Comparison of ENCODE assay signal across 8 cellular contexts in the genomic region with DNA sequence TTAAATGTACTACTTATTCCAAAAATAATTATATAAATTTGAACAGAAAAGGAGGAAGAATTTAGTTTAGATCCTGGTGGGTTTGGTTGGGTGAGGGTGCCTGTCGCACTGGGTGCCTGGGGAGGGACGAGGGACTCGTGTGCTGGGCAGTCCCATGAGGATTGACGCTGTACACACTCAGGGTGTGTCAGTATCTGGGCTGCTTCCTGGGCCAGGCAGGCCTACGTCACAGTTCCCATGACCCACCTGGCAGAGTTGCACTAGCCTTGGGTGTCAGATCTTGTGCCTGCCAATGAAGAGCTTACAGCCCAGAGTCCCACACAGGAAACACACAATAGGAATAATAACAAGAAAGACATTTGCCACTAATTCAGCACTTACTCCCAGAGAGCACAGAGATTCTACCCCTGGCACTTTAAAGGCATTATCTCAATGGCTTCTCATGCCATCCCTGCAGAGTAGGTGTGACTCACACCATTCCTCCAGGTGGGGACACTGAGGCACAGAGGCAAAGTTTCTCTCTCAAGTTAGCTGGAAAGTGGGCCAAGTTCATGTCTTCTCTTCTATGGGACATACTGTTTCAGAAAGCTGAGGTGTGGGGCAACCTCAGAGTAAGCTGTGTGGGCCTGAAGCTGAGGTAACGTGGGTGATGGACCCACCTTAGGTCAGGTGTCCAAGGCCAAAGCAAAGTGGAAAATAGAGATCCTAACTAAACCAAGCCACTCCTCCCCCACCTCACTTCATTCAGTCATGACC. TPM values are rescaled to one million over a fixed set of nuclear protein-coding genes. Genes with fewer than 3 reads are reported as not detected.
A peak's percentile ranks its signal among the peaks of the same experiment; 100 is the strongest.
DNase-seq lines count a peak whose midpoint lies in the region; ATAC-seq, FAIRE-seq and TF ChIP-seq lines count a peak whose summit lies in the region.

No MANE protein-coding gene starts in this region.

- peak overlapping the region; percentile 16 to 77 (median 40) for H3K4me3 Mint-ChIP-seq in IgD-negative memory B cell
- H3K4me3 Mint-ChIP-seq in activated naive CD8-positive, alpha-beta T cell treated with anti-CD3 and anti-CD28 coated beads, Interleukin-2, amount 10 ng/mL, durations not matched to agents 7 days and 5 days = peak overlapping the region; percentile 64

- peak overlapping the region in 2 of 3 donors; percentile 94 to 97 for H3K27ac Mint-ChIP-seq in IgD-negative memory B cell
- peak overlapping the region; percentile 93 for H3K27ac Mint-ChIP-seq in activated naive CD8-positive, alpha-beta T cell treated with anti-CD3 and anti-CD28 coated beads, Interleukin-2, amount 10 ng/mL, durations not matched to agents 7 days and 5 days

- H3K9me3 Mint-ChIP-seq in IgD-negative memory B cell = no peaks in the 10 kb centered on the region
- no peaks in the 10 kb centered on the region for H3K9me3 Mint-ChIP-seq in activated naive CD8-positive, alpha-beta T cell treated with anti-CD3 and anti-CD28 coated beads, Interleukin-2, amount 10 ng/mL, durations not matched to agents 7 days and 5 days

- peak; percentile 40 for ATAC-seq in activated naive CD8-positive, alpha-beta T cell treated with anti-CD3 and anti-CD28 coated beads, Interleukin-2, amount 10 ng/mL, durations not matched to agents 7 days and 5 days (ENCODE audit: low read depth)

- peak; percentile 82 for FAIRE-seq in keratinocyte (lab: Jason Lieb, UNC)

- no peaks in the 10 kb centered on the region for H3K9me3 ChIP-seq in keratinocyte (ENCODE audit: control insufficient read depth, low read depth, low read length)
- H3K9me3 ChIP-seq in subcutaneous abdominal adipose tissue (ENCODE audit: control insufficient read depth in 5 of 5, low read length in 5 of 5) = no peaks in the 10 kb centered on the region

- peak overlapping the region; percentile 100 for H3K9ac ChIP-seq in keratinocyte (ENCODE audit: control insufficient read depth, extremely low read depth, insufficient read depth, low read length)
- H3K9ac ChIP-seq in subcutaneous abdominal adipose tissue (ENCODE audit: low read length in 5 of 5) = peak overlapping the region; percentile 32 to 84 (median 45)

- peaks cover 5% of the 10 kb centered on the region for H4K20me1 ChIP-seq in keratinocyte (ENCODE audit: control insufficient read depth, extremely low read depth, insufficient read depth, low read length)

- no peaks in the 10 kb centered on the region for H3K36me3 Mint-ChIP-seq in IgD-negative memory B cell
- peaks cover 23% of the 10 kb centered on the region for H3K36me3 Mint-ChIP-seq in activated naive CD8-positive, alpha-beta T cell treated with anti-CD3 and anti-CD28 coated beads, Interleukin-2, amount 10 ng/mL, durations not matched to agents 7 days and 5 days

- H2AFZ ChIP-seq in keratinocyte (ENCODE audit: control insufficient read depth, low read length) = no peak overlapping the region

- H3K4me1 Mint-ChIP-seq in IgD-negative memory B cell = peaks cover 12 to 38% (median 29%) of the 10 kb centered on the region in 3 donors
- peaks cover 39% of the 10 kb centered on the region for H3K4me1 Mint-ChIP-seq in activated naive CD8-positive, alpha-beta T cell treated with anti-CD3 and anti-CD28 coated beads, Interleukin-2, amount 10 ng/mL, durations not matched to agents 7 days and 5 days

- H3K9me1 ChIP-seq in keratinocyte (ENCODE audit: control insufficient read depth, extremely low read depth, insufficient read depth, low read length) = peaks cover 5% of the 10 kb centered on the region

- H3K4me2 ChIP-seq in keratinocyte (ENCODE audit: control insufficient read depth, extremely low read depth, insufficient read depth, low read depth, low read length) = peak overlapping the region; percentile 31

- dilution Hi-C loops in keratinocyte (cut with MboI; ENCODE audit: extremely low pct_ligation_motif_present, low sequenced_read_pairs) = no loop called here

- H3K4me3 ChIP-seq in keratinocyte (ENCODE audit: control insufficient read depth in 2 of 3, extremely low read depth in 1 of 3, insufficient read depth in 2 of 3, low read depth in 1 of 3, low read length in 3 of 3) (no peak overlapping the region), subcutaneous abdominal adipose tissue (ENCODE audit: low read depth in 1 of 5, low read length in 5 of 5) (peak overlapping the region in 1 of 5 donors; percentile 36)

- H3K4me1 ChIP-seq in keratinocyte (ENCODE audit: control insufficient read depth, extremely low read depth, insufficient read depth, low read length) (peaks cover 71% of the 10 kb centered on the region), subcutaneous abdominal adipose tissue (ENCODE audit: control insufficient read depth in 5 of 5, insufficient read depth in 5 of 5, low read length in 5 of 5) (peaks cover 31 to 85% (median 53%) of the 10 kb centered on the region in 5 donors)

- H3K27me3 ChIP-seq in keratinocyte (ENCODE audit: control insufficient read depth, extremely low read depth, insufficient read depth, low read length) (no peaks in the 10 kb centered on the region), subcutaneous abdominal adipose tissue (ENCODE audit: control insufficient read depth in 5 of 5, insufficient read depth in 4 of 5, low read length in 5 of 5) (peaks cover 0 to 3% (median 0%) of the 10 kb centered on the region in 5 donors)

- no peaks in the 10 kb centered on the region for H3K27me3 Mint-ChIP-seq in IgD-negative memory B cell
- H3K27me3 Mint-ChIP-seq in activated naive CD8-positive, alpha-beta T cell treated with anti-CD3 and anti-CD28 coated beads, Interleukin-2, amount 10 ng/mL, durations not matched to agents 7 days and 5 days = no peaks in the 10 kb centered on the region

- H3K36me3 ChIP-seq in keratinocyte (ENCODE audit: control insufficient read depth in 2 of 2, extremely low read depth in 1 of 2, insufficient read depth in 2 of 2, low read length in 2 of 2) = peaks cover 3 to 10% of the 10 kb centered on the region in 2 experiments
- H3K36me3 ChIP-seq in subcutaneous abdominal adipose tissue (ENCODE audit: control insufficient read depth in 5 of 5, insufficient read depth in 5 of 5, low read length in 5 of 5) = peaks cover 0 to 8% (median 3%) of the 10 kb centered on the region in 5 donors

- POLR2A ChIA-PET in activated naive CD8-positive, alpha-beta T cell treated with anti-CD3 and anti-CD28 coated beads, Interleukin-2, amount 10 ng/mL, durations not matched to agents 7 days and 5 days (lab: Charles Lee) = interaction anchor here (1.5 to 7.3 kb wide), 3 partner anchors 15 to 61 kb away, joined by 6 to 78 read pairs (median 11); a partner anchor contains a TSS

- peak overlapping the region; percentile 99 for H3K27ac ChIP-seq in keratinocyte (ENCODE audit: control insufficient read depth, insufficient read depth, low read length)
- H3K27ac ChIP-seq in subcutaneous abdominal adipose tissue (ENCODE audit: low read depth, low read length) = peak overlapping the region; percentile 100

- H3K79me2 ChIP-seq in keratinocyte (ENCODE audit: control insufficient read depth, insufficient read depth, low read length) = peaks cover 75% of the 10 kb centered on the region

- no peak for DNase-seq in activated naive CD8-positive, alpha-beta T cell treated with anti-CD3 and anti-CD28 coated beads, Interleukin-2, amount 10 ng/mL, durations not matched to agents 7 days and 5 days
- DNase-seq in keratinocyte (ENCODE audit: low read depth, low spot score) (no peak), cortex of kidney (lab: John Stamatoyannopoulos, UW) (no peak), NK-92 (lab: John Stamatoyannopoulos, UW; ENCODE audit: unreplicated experiment) (no peak), COLO668 (lab: John Stamatoyannopoulos, UW; ENCODE audit: unreplicated experiment) (no peak), NCI-H1694 treated with DMSO at 0.1 percent for 48 hours (lab: John Stamatoyannopoulos, UW) (no peak)

- TF ChIP-seq CTCF in keratinocyte (optimal IDR thresholded peaks at IDR 0.05 in 1 of 3, IDR thresholded peaks at IDR 0.05 in 1 of 3, conservative IDR thresholded peaks at IDR 0.05 in 1 of 3; ENCODE audit: extremely low read depth in 1 of 3, insufficient read depth in 2 of 3, low read length in 3 of 3) = no peak

RNA-seq across cellular contexts. Expression of a gene that starts 1.3 kb away (rescaled TPM):
- polyA plus RNA-seq in IgD-negative memory B cell = 0.91 TPM
- total RNA-seq in activated naive CD8-positive, alpha-beta T cell treated with anti-CD3 and anti-CD28 coated beads, Interleukin-2, amount 10 ng/mL, durations not matched to agents 7 days and 5 days = 1 to 10 TPM; 3.7 to 5.1 TPM
- 27.8 to 78.9 TPM (median 36.0 TPM) in 3 replicates for polyA plus RNA-seq in keratinocyte
- polyA plus RNA-seq in keratinocyte (2011; ENCODE audit: low read depth) = 169 TPM
- 35.5 and 51.1 TPM in 2 replicates for polyA plus RNA-seq in keratinocyte (2011; cell fraction: cytosol; rRNA removed)
- polyA plus RNA-seq in keratinocyte (2011; cell fraction: nucleus; rRNA removed) = 75.7 and 82.7 TPM in 2 replicates
- polyA plus RNA-seq in keratinocyte (2012; ENCODE audit: low replicate concordance) = 22.3 and 259 TPM in 2 replicates
- polyA minus RNA-seq in keratinocyte = 7.2 to 26.4 TPM (median 15.1 TPM) in 3 replicates
- polyA minus RNA-seq in keratinocyte (2011; cell fraction: cytosol; rRNA and poly(A)+ RNA removed) = 35.1 TPM
- 30.1 and 36.9 TPM in 2 replicates for polyA minus RNA-seq in keratinocyte (2011; cell fraction: nucleus; rRNA and poly(A)+ RNA removed)

Comparison
In these comparisons a context has a peak if more than half of its experiments do, and no peak if none do; other contexts are left out.
1. RNA of a gene that starts 1.3 kb away (polyA plus RNA-seq): 22.3 to 259 TPM in keratinocyte; 0.91 TPM in IgD-negative memory B cell (single experiment); every median in the first group is over 10 times any median in the second.